In the genomic region with DNA sequence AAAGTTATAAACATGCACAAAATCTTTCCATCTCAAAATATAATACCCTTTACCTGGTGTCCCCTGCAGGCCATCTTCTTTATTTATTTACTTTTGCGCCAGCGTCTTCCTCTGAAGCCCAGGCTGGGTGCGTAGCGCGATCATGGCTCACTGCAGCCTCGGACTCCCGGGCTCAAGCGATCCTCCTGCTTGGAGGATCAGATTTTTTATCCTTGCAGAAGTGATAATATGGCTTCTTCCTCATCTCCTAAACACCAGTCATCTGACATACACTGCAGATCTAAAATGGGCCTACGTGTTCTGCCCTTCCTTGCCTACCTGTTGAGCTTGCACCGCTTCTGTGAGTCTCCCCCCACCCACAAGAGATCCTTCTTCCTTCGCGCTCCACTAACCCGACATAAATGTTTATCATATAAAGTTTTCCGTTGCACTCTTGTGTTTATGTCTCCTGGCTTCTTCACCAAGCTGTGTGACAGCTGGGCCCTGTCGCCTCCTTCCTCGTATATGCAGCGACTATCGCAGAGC, we compare ENCODE assay signal across 9 cellular contexts. TPM values are rescaled to one million over a fixed set of nuclear protein-coding genes. Genes with fewer than 3 reads are reported as not detected.
DNase-seq lines count a peak whose midpoint lies in the region; ATAC-seq and TF ChIP-seq lines count a peak whose summit lies in the region.
"Had no signal": no experiment of that assay in that cellular context is flagged by ENCODE, and none has a peak within 500 bp of the region (broad histone marks: within the 10 kb centered on the region; RNA-seq: fewer than 3 reads in every experiment).

No MANE protein-coding gene starts in this region.

- H3K27me3 Mint-ChIP-seq in activated naive CD8-positive, alpha-beta T cell treated with anti-CD3 and anti-CD28 coated beads, Interleukin-2, amount 50 U/mL, for 24 hours = no peaks in the 10 kb centered on the region
- H3K27me3 Mint-ChIP-seq: brain had no signal

- no peak overlapping the region for H3K4me3 Mint-ChIP-seq in activated naive CD8-positive, alpha-beta T cell treated with anti-CD3 and anti-CD28 coated beads, Interleukin-2, amount 50 U/mL, for 24 hours
- H3K4me3 Mint-ChIP-seq: brain had no signal

- no peaks in the 10 kb centered on the region for H3K36me3 ChIP-seq in upper lobe of left lung

- H3K36me3 Mint-ChIP-seq in activated naive CD8-positive, alpha-beta T cell treated with anti-CD3 and anti-CD28 coated beads, Interleukin-2, amount 50 U/mL, for 24 hours (ENCODE audit: low read depth) = peaks cover 22% of the 10 kb centered on the region

- no peaks in the 10 kb centered on the region for H3K9me3 Mint-ChIP-seq in activated naive CD8-positive, alpha-beta T cell treated with anti-CD3 and anti-CD28 coated beads, Interleukin-2, amount 50 U/mL, for 24 hours
- H3K9me3 Mint-ChIP-seq: brain had no signal

- no peak for TF ChIP-seq EP300 in upper lobe of left lung (IDR thresholded peaks at IDR 0.05)

- H3K9me3 ChIP-seq in upper lobe of left lung = no peaks in the 10 kb centered on the region

- WGBS in upper lobe of left lung, 2 donors = 11 to 13% methylated on average over 18 of the region's 18 CpGs

- peaks cover 24% of the 10 kb centered on the region for H3K4me1 Mint-ChIP-seq in activated naive CD8-positive, alpha-beta T cell treated with anti-CD3 and anti-CD28 coated beads, Interleukin-2, amount 50 U/mL, for 24 hours

- no peaks in the 10 kb centered on the region for H3K27me3 ChIP-seq in upper lobe of left lung

- no peak overlapping the region for H3K27ac Mint-ChIP-seq in activated naive CD8-positive, alpha-beta T cell treated with anti-CD3 and anti-CD28 coated beads, Interleukin-2, amount 50 U/mL, for 24 hours
- H3K27ac Mint-ChIP-seq: brain had no signal

- no peak for TF ChIP-seq CTCF in upper lobe of left lung (IDR thresholded peaks at IDR 0.05)

- H3K4me3 ChIP-seq in upper lobe of left lung = peak overlapping the region; percentile 13 to 81 (median 66)

- H3K4me1 ChIP-seq in upper lobe of left lung = peaks cover 43 to 55% (median 47%) of the 10 kb centered on the region in 4 donors

- DNase-seq in NCI-H510A treated with DMSO at 0.1 percent for 48 hours (lab: John Stamatoyannopoulos, UW) = peak; percentile 88
- no peak for DNase-seq in NCI-H510A (lab: John Stamatoyannopoulos, UW)
- DNase-seq in activated naive CD8-positive, alpha-beta T cell treated with anti-CD3 and anti-CD28 coated beads, Interleukin-2, amount 50 U/mL, for 24 hours = no peak
- DNase-seq in left lobe of liver (ENCODE audit: low spot score) = no peak
- no peak for DNase-seq in upper lobe of left lung
- no peak for DNase-seq in germinal center (ENCODE audit: low spot score)
- no peak for DNase-seq in inferior parietal cortex (ENCODE audit: extremely low spot score)

- ATAC-seq in HG03135 (IDR thresholded peaks at IDR 0.05; ENCODE audit: unreplicated experiment) = peak; percentile 17
- peak; percentile 5 for ATAC-seq in activated naive CD8-positive, alpha-beta T cell treated with anti-CD3 and anti-CD28 coated beads, Interleukin-2, amount 50 U/mL, for 24 hours
- ATAC-seq in left lobe of liver = peak; percentile 3
- ATAC-seq in upper lobe of left lung (ENCODE audit: low FRiP score in 2 of 2) = no peak

- TF ChIP-seq POLR2A in upper lobe of left lung (IDR thresholded peaks at IDR 0.05) = no peak

- peak overlapping the region; percentile 96 to 99 (median 96) for H3K27ac ChIP-seq in upper lobe of left lung

RNA-seq across cellular contexts. Expression of a gene that starts 0.5 kb away (rescaled TPM):
- 136 TPM for total RNA-seq in left lobe of liver
- total RNA-seq in upper lobe of left lung = 100 to 1,000 TPM in 4 of 6 donors, 10 to 100 TPM in 2; 34.5 to 157 (median 125) TPM

RNA-seq across cellular contexts. Expression of a gene that starts 32.8 kb away (rescaled TPM):
- total RNA-seq in left lobe of liver = 1,368 TPM
- 100 to 1,000 TPM in 5 of 6 donors, 10 to 100 TPM in 1; 82.8 to 205 (median 141) TPM for total RNA-seq in upper lobe of left lung

Comparison
In these comparisons a context has a peak if more than half of its experiments do, and no peak if none do; other contexts are left out.
1. ATAC-seq: peak in HG03135 (single experiment), activated naive CD8-positive, alpha-beta T cell treated with anti-CD3 and anti-CD28 coated beads, Interleukin-2, amount 50 U/mL, for 24 hours (single experiment) and left lobe of liver (single experiment); none in upper lobe of left lung (0 of 2).